Comparison of ENCODE assay signal across 10 cellular contexts in the genomic region with DNA sequence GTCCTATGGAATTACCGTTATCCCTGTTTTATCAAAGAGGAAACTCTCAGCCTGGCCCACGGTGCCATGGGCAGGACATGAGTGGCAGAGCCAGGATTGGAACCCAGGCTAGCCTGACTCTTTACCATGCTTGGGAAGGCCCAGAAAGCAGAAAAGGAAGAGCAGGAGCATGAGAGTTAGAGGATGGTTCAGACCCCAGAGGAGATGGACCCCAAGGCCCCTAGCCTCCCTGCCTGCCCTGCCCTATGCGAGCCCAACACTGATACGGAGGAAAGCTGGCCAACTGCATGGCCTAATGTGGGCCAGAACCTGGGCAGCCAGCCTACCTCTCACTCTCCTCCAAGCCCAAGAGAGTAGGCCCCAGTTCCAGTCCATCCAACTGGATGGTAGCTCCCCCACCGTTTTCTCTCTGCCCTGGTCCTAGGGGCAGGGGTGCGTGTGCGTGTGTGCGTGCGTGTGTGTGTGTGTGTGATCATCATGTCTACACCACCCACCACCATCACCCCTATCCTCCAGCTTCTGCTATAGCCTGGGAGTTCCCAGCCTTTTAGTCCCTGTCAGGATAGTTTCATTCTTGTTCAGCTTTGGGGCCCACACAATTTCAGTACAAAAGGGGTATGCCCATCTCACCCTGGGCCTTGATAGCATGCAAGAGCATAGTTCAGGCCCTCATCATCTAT. TPM values are rescaled to one million over a fixed set of nuclear protein-coding genes. Genes with fewer than 3 reads are reported as not detected.
DNase-seq lines count a peak whose midpoint lies in the region; ATAC-seq and TF ChIP-seq lines count a peak whose summit lies in the region.
"Had no signal": no experiment of that assay in that cellular context is flagged by ENCODE, and none has a peak within 500 bp of the region (broad histone marks: within the 10 kb centered on the region; RNA-seq: fewer than 3 reads in every experiment).

No MANE protein-coding gene starts in this region.

- ATAC-seq in activated CD8-positive, alpha-beta T cell treated with anti-CD3 and anti-CD28 coated beads, Interleukin-2, amount 10 ng/mL, durations not matched to agents 7 days and 5 days = peak; percentile 4
- ATAC-seq in lower lobe of right lung = no peak
- ATAC-seq in HG03469 (IDR thresholded peaks at IDR 0.05; ENCODE audit: unreplicated experiment) = no peak
- ATAC-seq in GM18867 (IDR thresholded peaks at IDR 0.05; ENCODE audit: unreplicated experiment) = no peak
- ATAC-seq in GM19467 (IDR thresholded peaks at IDR 0.05; ENCODE audit: unreplicated experiment) = no peak

- peaks cover 42% of the 10 kb centered on the region for H3K27me3 Mint-ChIP-seq in activated CD8-positive, alpha-beta T cell treated with anti-CD3 and anti-CD28 coated beads, Interleukin-2, amount 10 ng/mL, durations not matched to agents 7 days and 5 days (ENCODE audit: low read depth)

- no peak for TF ChIP-seq CTCF in lower lobe of right lung (IDR thresholded peaks at IDR 0.05)
- TF ChIP-seq CTCF in suprapubic skin (IDR thresholded peaks at IDR 0.05) = no peak

- H3K4me1 ChIP-seq in lower lobe of right lung = peaks cover 36% of the 10 kb centered on the region
- peaks cover 61% of the 10 kb centered on the region for H3K4me1 ChIP-seq in suprapubic skin

- H3K36me3 Mint-ChIP-seq in activated CD8-positive, alpha-beta T cell treated with anti-CD3 and anti-CD28 coated beads, Interleukin-2, amount 10 ng/mL, durations not matched to agents 7 days and 5 days (ENCODE audit: low read depth) = no peaks in the 10 kb centered on the region

- H3K4me3 ChIP-seq in lower lobe of right lung (no peak overlapping the region), suprapubic skin (no peak overlapping the region)

- no peaks in the 10 kb centered on the region for H3K27me3 ChIP-seq in lower lobe of right lung (ENCODE audit: low read depth)
- no peaks in the 10 kb centered on the region for H3K27me3 ChIP-seq in suprapubic skin

- H3K27ac Mint-ChIP-seq in activated CD8-positive, alpha-beta T cell treated with anti-CD3 and anti-CD28 coated beads, Interleukin-2, amount 10 ng/mL, durations not matched to agents 7 days and 5 days = no peak overlapping the region

- H3K9me3 ChIP-seq in lower lobe of right lung (no peaks in the 10 kb centered on the region), suprapubic skin (no peaks in the 10 kb centered on the region)

- CTCF ChIA-PET in activated CD8-positive, alpha-beta T cell treated with anti-CD3 and anti-CD28 coated beads, Interleukin-2, amount 10 ng/mL, durations not matched to agents 7 days and 5 days (lab: Charles Lee) = interaction anchor here (0.7 to 17.6 kb wide), 27 partner anchors 7 to 348 kb away, joined by 3 to 534 read pairs (median 4); a partner anchor contains a TSS

- DNase-seq in activated T-cell treated with anti-CD3 and anti-CD28 coated beads for 48 hours (ENCODE audit: low read depth) (peak; percentile 50), activated T-cell treated with anti-CD3 and anti-CD28 coated beads for 4 hours (no peak), lower lobe of right lung (no peak), suprapubic skin (ENCODE audit: low spot score in 2 of 2) (no peak)
- no peak for DNase-seq in activated CD8-positive, alpha-beta T cell treated with anti-CD3 and anti-CD28 coated beads, Interleukin-2, amount 10 ng/mL, durations not matched to agents 7 days and 5 days
- DNase-seq: occipital lobe had no signal

- TF ChIP-seq EP300 in suprapubic skin (IDR thresholded peaks at IDR 0.05) = no peak

- intact Hi-C loops in lower lobe of right lung (cut with DNase I) = loop anchor here (5.0 kb wide), 1 partner anchor 35 kb away; no protein-coding TSS in a partner anchor

- no peak for TF ChIP-seq POLR2A in suprapubic skin (IDR thresholded peaks at IDR 0.05)

- 77% methylated on average over 9 of the region's 9 CpGs for WGBS in suprapubic skin

- peaks cover 36% of the 10 kb centered on the region for H3K4me1 Mint-ChIP-seq in activated CD8-positive, alpha-beta T cell treated with anti-CD3 and anti-CD28 coated beads, Interleukin-2, amount 10 ng/mL, durations not matched to agents 7 days and 5 days (ENCODE audit: low read depth)

- H3K9me3 Mint-ChIP-seq in activated CD8-positive, alpha-beta T cell treated with anti-CD3 and anti-CD28 coated beads, Interleukin-2, amount 10 ng/mL, durations not matched to agents 7 days and 5 days (ENCODE audit: insufficient read depth) = no peaks in the 10 kb centered on the region

- H3K36me3 ChIP-seq in lower lobe of right lung (no peaks in the 10 kb centered on the region), suprapubic skin (no peaks in the 10 kb centered on the region)

- peak overlapping the region; percentile 76 for H3K27ac ChIP-seq in lower lobe of right lung
- H3K27ac ChIP-seq in suprapubic skin = peak overlapping the region; percentile 93

- H3K4me3 Mint-ChIP-seq in activated CD8-positive, alpha-beta T cell treated with anti-CD3 and anti-CD28 coated beads, Interleukin-2, amount 10 ng/mL, durations not matched to agents 7 days and 5 days = no peak overlapping the region

- POLR2A ChIA-PET in activated CD8-positive, alpha-beta T cell treated with anti-CD3 and anti-CD28 coated beads, Interleukin-2, amount 10 ng/mL, durations not matched to agents 7 days and 5 days (lab: Charles Lee) = interaction anchor here (1.0 to 5.4 kb wide), 4 partner anchors 17 to 184 kb away, joined by 3 to 44 read pairs (median 6); a partner anchor contains a TSS

RNA-seq across cellular contexts. Expression of a gene that starts 15.4 kb away (rescaled TPM):
- total RNA-seq in activated CD8-positive, alpha-beta T cell treated with anti-CD3 and anti-CD28 coated beads, Interleukin-2, amount 10 ng/mL, durations not matched to agents 7 days and 5 days = under 1 TPM; 0.05 TPM
- total RNA-seq in lower lobe of right lung = 0.74 TPM
- 1 to 10 TPM in 2 of 4 donors, under 1 TPM in 2; 0.42 to 2.7 (median 1.0) TPM for total RNA-seq in suprapubic skin

RNA-seq across cellular contexts. Expression of a gene that starts 16.9 kb away (rescaled TPM):
- total RNA-seq in activated CD8-positive, alpha-beta T cell treated with anti-CD3 and anti-CD28 coated beads, Interleukin-2, amount 10 ng/mL, durations not matched to agents 7 days and 5 days = 10 to 100 TPM in 1 of 2 experiments, 1 to 10 TPM in 1; 8.5 to 10.3 TPM
- total RNA-seq in lower lobe of right lung (235 TPM), suprapubic skin (100 to 1,000 TPM; 574 to 977 (median 714) TPM)

RNA-seq across cellular contexts. Expression of a gene that starts 36.7 kb away (rescaled TPM):
- under 1 TPM in 1 of 2 experiments, not detected in 1; 0.50 TPM for total RNA-seq in activated CD8-positive, alpha-beta T cell treated with anti-CD3 and anti-CD28 coated beads, Interleukin-2, amount 10 ng/mL, durations not matched to agents 7 days and 5 days
- total RNA-seq in lower lobe of right lung (58.0 TPM), suprapubic skin (100 to 1,000 TPM; 150 to 284 (median 205) TPM)
- total RNA-seq: NCI-H460, occipital lobe had no signal

RNA-seq across cellular contexts. Expression of a gene that starts 43.1 kb away (rescaled TPM):
- total RNA-seq in activated CD8-positive, alpha-beta T cell treated with anti-CD3 and anti-CD28 coated beads, Interleukin-2, amount 10 ng/mL, durations not matched to agents 7 days and 5 days = 10 to 100 TPM; 72.4 to 74.1 TPM
- total RNA-seq in lower lobe of right lung = 66.5 TPM
- total RNA-seq in suprapubic skin = 10 to 100 TPM; 27.3 to 66.6 (median 57.7) TPM

RNA-seq across cellular contexts. Expression of a gene that starts 44.0 kb away (rescaled TPM):
- total RNA-seq in activated CD8-positive, alpha-beta T cell treated with anti-CD3 and anti-CD28 coated beads, Interleukin-2, amount 10 ng/mL, durations not matched to agents 7 days and 5 days = 10 to 100 TPM; 32.8 to 33.3 TPM
- total RNA-seq in lower lobe of right lung (32.5 TPM), suprapubic skin (10 to 100 TPM; 32.7 to 42.7 (median 39.8) TPM)

Comparison
In these comparisons a context has a peak if more than half of its experiments do, and no peak if none do; other contexts are left out.
1. RNA of a gene that starts 16.9 kb away (total RNA-seq): 574 to 977 TPM in suprapubic skin and 235 TPM in lower lobe of right lung (single experiment); 8.5 to 10.3 TPM in activated CD8-positive, alpha-beta T cell treated with anti-CD3 and anti-CD28 coated beads, Interleukin-2, amount 10 ng/mL, durations not matched to agents 7 days and 5 days; every median in the first group is over 10 times any median in the second.
2. RNA of a gene that starts 36.7 kb away (total RNA-seq): 150 to 284 TPM in suprapubic skin and 58.0 TPM in lower lobe of right lung (single experiment); 0.50 TPM in activated CD8-positive, alpha-beta T cell treated with anti-CD3 and anti-CD28 coated beads, Interleukin-2, amount 10 ng/mL, durations not matched to agents 7 days and 5 days; every median in the first group is over 10 times any median in the second.